26 cellular contexts compared by ENCODE assay signal in genomic region chr7:64868469-64868868, GRCh38.
"Had no signal": no experiment of that assay in that cellular context is flagged by ENCODE, and none has a peak within 500 bp of the region (broad histone marks: within the 10 kb centered on the region; RNA-seq: fewer than 3 reads in every experiment).

No MANE protein-coding gene starts in this region.

- H3K27me3 ChIP-seq: gastrocnemius medialis, ovary, suprapubic skin had no signal

- H3K4me2 ChIP-seq: smooth muscle cell had no signal

- DNase-seq: activated CD4-positive, alpha-beta T cell treated with anti-CD3 and anti-CD28 coated beads for 4 hours; activated CD4-positive, alpha-beta T cell treated with anti-CD3 and anti-CD28 coated beads, Interleukin-2, amount 50 U/mL, for 48 hours; activated CD4-positive, CD25-positive, alpha-beta regulatory T cell; activated CD8-positive, alpha-beta memory T cell treated with anti-CD3 and anti-CD28 coated beads, Interleukin-2, amount 50 U/mL, for 48 hours; activated naive CD4-positive, alpha-beta T cell treated with Interleukin-2 at 50 U/mL for 16 hours; activated T-cell treated with anti-CD3 and anti-CD28 coated beads, Interleukin-2, amount 50 U/mL, for 24 hours; anterior cingulate cortex; effector CD8-positive, alpha-beta T cell; erythroblast; gastrocnemius medialis; glutamatergic neuron; immature natural killer cell; lower lobe of right lung; mucosa of descending colon; nephron progenitor cell; ovary; stimulated activated CD4-positive, alpha-beta T cell treated with anti-CD3 and anti-CD28 coated beads, Interleukin-1b, Interleukin-23, amount 100 ng/mL, for 48 hours; stimulated activated CD4-positive, alpha-beta T cell treated with anti-CD3 and anti-CD28 coated beads, Interleukin-4, amount 100 ng/mL, for 4 hours; stimulated activated naive B cell treated with anti-CD40 and anti-IgM and Interleukin-4, amounts not matched to agents 10 μg/mL and 1 μg/mL and 100 μg/mL, for 72 hours; tibial artery had no signal

- H3K27ac ChIP-seq: gastrocnemius medialis, lower lobe of right lung, ovary, prostate gland, suprapubic skin, tibial artery had no signal

- ATAC-seq: activated T-helper 17 cell treated with anti-CD3 and anti-CD28 coated beads, Interleukin-2, amount 50 U/mL, for 72 hours; gastrocnemius medialis; lower lobe of right lung; mucosa of descending colon; stimulated activated naive B cell treated with anti-CD40 and anti-IgM and Interleukin-4, amounts not matched to agents 10 μg/mL and 1 μg/mL and 100 μg/mL, for 72 hours had no signal

- H3K9me3 Mint-ChIP-seq: activated T-helper 17 cell treated with anti-CD3 and anti-CD28 coated beads, Interleukin-2, amount 50 U/mL, for 72 hours had no signal

- H3K4me3 ChIP-seq: gastrocnemius medialis, lower lobe of right lung, mucosa of descending colon, ovary, prostate gland, smooth muscle cell, suprapubic skin, tibial artery had no signal

- H3K36me3 Mint-ChIP-seq: activated naive CD8-positive, alpha-beta T cell; immature natural killer cell; stimulated activated naive B cell treated with anti-CD40 and anti-IgM and Interleukin-4, amounts not matched to agents 10 μg/mL and 1 μg/mL and 100 μg/mL, for 72 hours had no signal

- H3K4me1 Mint-ChIP-seq: activated T-helper 17 cell treated with anti-CD3 and anti-CD28 coated beads, Interleukin-2, amount 50 U/mL, for 72 hours; immature natural killer cell; nephron progenitor cell had no signal

- H3K4me1 ChIP-seq: gastrocnemius medialis, lower lobe of right lung, prostate gland, suprapubic skin, tibial artery had no signal

- H3K36me3 ChIP-seq: gastrocnemius medialis, lower lobe of right lung, ovary, prostate gland, suprapubic skin, tibial artery had no signal

- H3K27ac Mint-ChIP-seq: activated naive CD8-positive, alpha-beta T cell; activated T-cell treated with anti-CD3 and anti-CD28 coated beads, Interleukin-2, amount 50 U/mL, for 24 hours; activated T-helper 17 cell treated with anti-CD3 and anti-CD28 coated beads, Interleukin-2, amount 50 U/mL, for 72 hours; immature natural killer cell; nephron progenitor cell; stimulated activated naive B cell treated with anti-CD40 and anti-IgM and Interleukin-4, amounts not matched to agents 10 μg/mL and 1 μg/mL and 100 μg/mL, for 72 hours had no signal

- H3K27me3 Mint-ChIP-seq: activated T-cell treated with anti-CD3 and anti-CD28 coated beads, Interleukin-2, amount 50 U/mL, for 24 hours had no signal

- H3K9me3 ChIP-seq: gastrocnemius medialis, lower lobe of right lung, mucosa of descending colon, ovary, prostate gland, suprapubic skin, tibial artery had no signal

- H3K4me3 Mint-ChIP-seq: activated naive CD8-positive, alpha-beta T cell; activated T-cell treated with anti-CD3 and anti-CD28 coated beads, Interleukin-2, amount 50 U/mL, for 24 hours; activated T-helper 17 cell treated with anti-CD3 and anti-CD28 coated beads, Interleukin-2, amount 50 U/mL, for 72 hours; immature natural killer cell; nephron progenitor cell; stimulated activated naive B cell treated with anti-CD40 and anti-IgM and Interleukin-4, amounts not matched to agents 10 μg/mL and 1 μg/mL and 100 μg/mL, for 72 hours had no signal

- FAIRE-seq: colon had no signal
